Comparison of ENCODE assay signal across 9 cellular contexts in genomic region chr1:64417828-64418227, GRCh38.
"Had no signal": no experiment of that assay in that cellular context is flagged by ENCODE, and none has a peak within 500 bp of the region (broad histone marks: within the 10 kb centered on the region; RNA-seq: fewer than 3 reads in every experiment).

No MANE protein-coding gene starts in this region.

- H3K4me2 ChIP-seq: GM23338 had no signal

- ATAC-seq: GM23338, HCT116 had no signal

- H3K4me1 ChIP-seq: HAP-1 had no signal

- H3K27ac ChIP-seq: GM23248 had no signal

- H3K9me3 Mint-ChIP-seq: HFFc6 had no signal

- H3K4me1 Mint-ChIP-seq: GM23338, H9 had no signal

- H3K9me3 ChIP-seq: HAP-1 had no signal

- H3K27ac Mint-ChIP-seq: GM23338, H9, HFFc6 had no signal

- H2AFZ ChIP-seq: GM23248, GM23338 had no signal

- H3K36me3 ChIP-seq: HAP-1 had no signal

- H3K9ac ChIP-seq: GM23248 had no signal

- H3K4me3 Mint-ChIP-seq: GM23338, H9, HFFc6 had no signal

- DNase-seq: GM23248, GOT3, H7, H9, HCEC 1CT, HFFc6 had no signal

- H3K4me3 ChIP-seq: GM23248, GM23338, HAP-1 had no signal
